In the genomic region with DNA sequence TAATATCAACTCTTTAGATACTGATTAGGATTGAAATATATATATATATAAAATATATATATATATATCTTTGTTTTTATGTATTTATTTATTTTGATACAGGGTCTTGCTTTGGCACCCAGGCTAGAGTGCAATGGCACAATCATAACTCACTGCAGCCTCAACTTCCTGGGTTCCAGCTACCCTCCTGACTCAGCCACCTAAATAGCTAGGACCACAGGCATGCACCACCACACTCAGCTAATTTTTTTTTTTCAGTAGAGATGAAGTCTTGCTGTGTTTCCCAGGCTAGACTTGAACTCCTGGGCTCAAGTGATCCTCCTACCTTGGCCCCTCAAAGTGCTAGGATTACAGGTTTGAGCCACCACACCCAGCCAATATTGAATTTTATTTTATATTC, we compare ENCODE assay signal across 23 cellular contexts. TPM values are rescaled to one million over a fixed set of nuclear protein-coding genes. Genes with fewer than 3 reads are reported as not detected.
"Had no signal": no experiment of that assay in that cellular context is flagged by ENCODE, and none has a peak within 500 bp of the region (broad histone marks: within the 10 kb centered on the region; RNA-seq: fewer than 3 reads in every experiment).

No MANE protein-coding gene starts in this region.

- H3K27ac ChIP-seq: SJSA1, SK-N-MC had no signal

- H3K4me1 ChIP-seq: SJSA1 had no signal

- H3K4me3 ChIP-seq: MG63, SJSA1, SK-N-MC had no signal

- H3K9me3 ChIP-seq: SJSA1 had no signal

- DNase-seq: IMR-90, Karpas-422, KG1, MG63, NCI-H1092, NCI-H1105 treated with DMSO at 0.1 percent for 48 hours, NCI-H1417 treated with DMSO at 0.1 percent for 48 hours, NCI-H146, NCI-H187, NCI-H2029, NCI-H2081 treated with DMSO at 0.1 percent for 48 hours, NCI-H2171, NCI-H226, NCI-H446, NCI-H510A, NCI-H524 treated with DMSO at 0.1 percent for 48 hours, NCI-H69, NCI-H774, SHP77 treated with DMSO at 0.1 percent for 48 hours had no signal

- H3K36me3 ChIP-seq: MG63, SJSA1 had no signal

- FAIRE-seq: HepG2 had no signal

- H3K27me3 ChIP-seq: MG63, SJSA1 had no signal

RNA-seq across cellular contexts. Expression of a gene that starts 20.6 kb away (rescaled TPM):
- total RNA-seq: HepG2, HT1080 had no signal
- polyA plus RNA-seq: HepG2 had no signal
